In genomic region chr3:52218454-52218853, GRCh38 we compare ENCODE assay signal across 11 cellular contexts. TPM values are rescaled to one million over a fixed set of nuclear protein-coding genes. Genes with fewer than 3 reads are reported as not detected.
DNase-seq lines count a peak whose midpoint lies in the region; ATAC-seq and TF ChIP-seq lines count a peak whose summit lies in the region.
"Had no signal": no experiment of that assay in that cellular context is flagged by ENCODE, and none has a peak within 500 bp of the region (broad histone marks: within the 10 kb centered on the region; RNA-seq: fewer than 3 reads in every experiment).

No MANE protein-coding gene starts in this region.

- peaks cover 15% of the 10 kb centered on the region for H3K4me1 ChIP-seq in right cardiac atrium (ENCODE audit: control insufficient read depth, insufficient read depth, low read length)
- H3K4me1 ChIP-seq in right atrium auricular region: peaks cover 0 to 62% of the 10 kb centered on the region in 2 donors
- peaks cover 34% of the 10 kb centered on the region for H3K4me1 ChIP-seq in mucosa of descending colon (ENCODE audit: low read depth)
- H3K4me1 ChIP-seq in upper lobe of right lung: peaks cover 50% of the 10 kb centered on the region

- in situ Hi-C loops in GM13977 (cut with MboI; ENCODE audit: low pct_unique_long_range_greater_than_20kb, low sequenced_read_pairs, unreplicated experiment): no loop called here

- peaks cover 25% of the 10 kb centered on the region for H3K36me3 ChIP-seq in right atrium auricular region
- peaks cover 8% of the 10 kb centered on the region for H3K36me3 ChIP-seq in mucosa of descending colon (ENCODE audit: low read depth)
- H3K36me3 ChIP-seq in upper lobe of right lung: peaks cover 24% of the 10 kb centered on the region

- peaks cover 68% of the 10 kb centered on the region for H3K4me1 Mint-ChIP-seq in activated naive CD8-positive, alpha-beta T cell (ENCODE audit: low read depth)

- no peak overlapping the region for H3K4me3 ChIP-seq in right cardiac atrium (ENCODE audit: low read length)
- no peak overlapping the region for H3K4me3 ChIP-seq in right atrium auricular region
- no peak overlapping the region for H3K4me3 ChIP-seq in mucosa of descending colon
- no peak overlapping the region for H3K4me3 ChIP-seq in upper lobe of right lung
- H3K4me3 ChIP-seq: hepatocyte had no signal

- peak overlapping the region; percentile 50 for H3K27ac Mint-ChIP-seq in activated naive CD8-positive, alpha-beta T cell

- 66% methylated on average over 12 of the region's 12 CpGs for WGBS in right cardiac atrium

- H3K36me3 Mint-ChIP-seq in activated naive CD8-positive, alpha-beta T cell: peaks cover 12% of the 10 kb centered on the region

- peak overlapping the region; percentile 27 for H3K4me3 Mint-ChIP-seq in activated naive CD8-positive, alpha-beta T cell

- no peaks in the 10 kb centered on the region for H3K9me3 ChIP-seq in right cardiac atrium (ENCODE audit: control insufficient read depth, low read length)
- H3K9me3 ChIP-seq in right atrium auricular region: no peaks in the 10 kb centered on the region
- no peaks in the 10 kb centered on the region for H3K9me3 ChIP-seq in mucosa of descending colon
- H3K9me3 ChIP-seq in upper lobe of right lung: no peaks in the 10 kb centered on the region

- H3K9me3 Mint-ChIP-seq in activated naive CD8-positive, alpha-beta T cell (ENCODE audit: low read depth): no peaks in the 10 kb centered on the region

- no peak for TF ChIP-seq CTCF in right atrium auricular region (IDR thresholded peaks at IDR 0.05)
- TF ChIP-seq CTCF in mucosa of descending colon (IDR thresholded peaks at IDR 0.05): no peak
- TF ChIP-seq CTCF in upper lobe of right lung (IDR thresholded peaks at IDR 0.05): no peak
- TF ChIP-seq CTCF in GM13977 (IDR thresholded peaks at IDR 0.05; ENCODE audit: extremely low read depth, insufficient read depth, missing control alignments): no peak

- H3K27me3 Mint-ChIP-seq in activated naive CD8-positive, alpha-beta T cell: no peaks in the 10 kb centered on the region

- DNase-seq in right cardiac atrium (peak in 1 of 3 donors; percentile 68), right atrium auricular region (ENCODE audit: low spot score) (no peak), mucosa of descending colon (peak in 2 of 3 donors; percentile 53 to 77), upper lobe of right lung (peak; percentile 60), DMS153 treated with DMSO at 0.1 percent for 48 hours (lab: John Stamatoyannopoulos, UW; ENCODE audit: unreplicated experiment) (no peak), GM13977 (ENCODE audit: low spot score) (no peak)
- DNase-seq: central memory CD4-positive, alpha-beta T cell; nucleus accumbens had no signal

- intact Hi-C loops in right cardiac atrium (cut with DNase I): no loop called here
- intact Hi-C loops in mucosa of descending colon (cut with DNase I, micrococcal nuclease): no loop called here
- intact Hi-C loops in upper lobe of right lung (cut with DNase I): no loop called here

- ATAC-seq in right cardiac atrium (peak in 1 of 2 donors; percentile 16), mucosa of descending colon (no peak), upper lobe of right lung (no peak), GM18867 (IDR thresholded peaks at IDR 0.05; ENCODE audit: unreplicated experiment) (no peak)

- H3K27ac ChIP-seq in right cardiac atrium (ENCODE audit: low read length) (peak overlapping the region; percentile 90), right atrium auricular region (peak overlapping the region in 1 of 2 donors; percentile 41), upper lobe of right lung (peak overlapping the region; percentile 78)

- H3K27me3 ChIP-seq in right cardiac atrium (ENCODE audit: control insufficient read depth, insufficient read depth) (no peaks in the 10 kb centered on the region), right atrium auricular region (no peaks in the 10 kb centered on the region), upper lobe of right lung (no peaks in the 10 kb centered on the region)
- H3K27me3 ChIP-seq: hepatocyte had no signal

RNA-seq across cellular contexts. Expression of gene TLR9, which starts 7.0 kb away (rescaled TPM):
- total RNA-seq in right cardiac atrium (under 1 TPM; 0.09 to 0.24 (median 0.20) TPM), right atrium auricular region (not detected), mucosa of descending colon (under 1 TPM in 2 of 3 donors, not detected in 1; 0.77 to 0.89 TPM), upper lobe of right lung (0.87 TPM)
- 0.05 TPM for polyA plus RNA-seq in right cardiac atrium
- total RNA-seq: hepatocyte had no signal
- polyA plus RNA-seq: hepatocyte had no signal

RNA-seq across cellular contexts. Expression of gene ALAS1, which starts 20.5 kb away (rescaled TPM):
- 100 to 1,000 TPM in 3 of 4 donors, 10 to 100 TPM in 1; 95.7 to 123 (median 110) TPM for total RNA-seq in right cardiac atrium
- polyA plus RNA-seq in right cardiac atrium: 119 TPM
- total RNA-seq in right atrium auricular region: 100 to 1,000 TPM in 1 of 2 donors, 10 to 100 TPM in 1; 69.7 to 103 TPM
- total RNA-seq in mucosa of descending colon: 100 to 1,000 TPM in 1 of 3 donors, 10 to 100 TPM in 2; 67.2 to 103 (median 94.6) TPM
- total RNA-seq in upper lobe of right lung: 78.9 TPM

RNA-seq across cellular contexts. Expression of gene TWF2, which starts 20.5 kb away (rescaled TPM):
- total RNA-seq in right cardiac atrium (10 to 100 TPM; 32.0 to 70.0 (median 45.0) TPM), right atrium auricular region (10 to 100 TPM; 54.4 to 58.6 TPM), mucosa of descending colon (10 to 100 TPM; 39.1 to 41.1 (median 41.0) TPM), upper lobe of right lung (50.4 TPM)
- 56.5 TPM for polyA plus RNA-seq in right cardiac atrium

RNA-seq across cellular contexts. Expression of gene PPM1M, which starts 27.1 kb away (rescaled TPM):
- total RNA-seq in right cardiac atrium: 10 to 100 TPM; 11.3 to 16.3 (median 14.7) TPM
- 9.5 TPM for polyA plus RNA-seq in right cardiac atrium
- total RNA-seq in right atrium auricular region: 1 to 10 TPM; 5.7 to 8.1 TPM
- 10 to 100 TPM in 1 of 3 donors, 1 to 10 TPM in 2; 3.9 to 21.4 (median 9.7) TPM for total RNA-seq in mucosa of descending colon
- total RNA-seq in upper lobe of right lung: 44.0 TPM

RNA-seq across cellular contexts. Expression of gene WDR82, which starts 60.0 kb away (rescaled TPM):
- total RNA-seq in right cardiac atrium (10 to 100 TPM; 61.0 to 65.5 (median 63.2) TPM), right atrium auricular region (10 to 100 TPM; 43.2 to 43.8 TPM), mucosa of descending colon (10 to 100 TPM; 55.8 to 83.1 (median 62.9) TPM), upper lobe of right lung (61.9 TPM)
- 36.9 TPM for polyA plus RNA-seq in right cardiac atrium

Comparison
In these comparisons a context has a peak if more than half of its experiments do, and no peak if none do; other contexts are left out.
1. DNase-seq: peak in mucosa of descending colon (2 of 3) and upper lobe of right lung (single experiment); none in right atrium auricular region (single experiment), DMS153 treated with DMSO at 0.1 percent for 48 hours (single experiment) and GM13977 (single experiment).